In genomic region chr13:98150836-98151489, GRCh38 we compare ENCODE assay signal across 19 cellular contexts. TPM values are rescaled to one million over a fixed set of nuclear protein-coding genes. Genes with fewer than 3 reads are reported as not detected.
A peak's percentile ranks its signal among the peaks of the same experiment; 100 is the strongest.
DNase-seq lines count a peak whose midpoint lies in the region; ATAC-seq and TF ChIP-seq lines count a peak whose summit lies in the region.
"Had no signal": no experiment of that assay in that cellular context is flagged by ENCODE, and none has a peak within 500 bp of the region (broad histone marks: within the 10 kb centered on the region; RNA-seq: fewer than 3 reads in every experiment).

No MANE protein-coding gene starts in this region.

- no peak overlapping the region for H2BK5ac ChIP-seq in H9 (ENCODE audit: insufficient read length, low read length)

- no CpG with 5 or more reads among the region's 8 CpGs for WGBS in H9 (ENCODE audit: extremely low coverage, insufficient read length, low lambda C conversion rate)

- no peak overlapping the region for H3K56ac ChIP-seq in H9 (ENCODE audit: insufficient read length, low read depth, low read length)

- H3K79me2 ChIP-seq in H9 (ENCODE audit: insufficient read depth, low read length) = peaks cover 9% of the 10 kb centered on the region; the same call in 1 of the 2 replicates

- DNase-seq in H9 (no peak), NCI-H526 (lab: John Stamatoyannopoulos, UW) (peak; percentile 13 to 48), left lung (no peak)
- no peak for DNase-seq in activated CD4-positive, alpha-beta T cell treated with anti-CD3 and anti-CD28 coated beads for 1 hour
- DNase-seq: COR-L47, DMS153, GM23248, Karpas-422, MG63, NCI-H1092, NCI-H345, NCI-H748 treated with DMSO at 0.1 percent for 48 hours, PC-3, SW 1271 had no signal

- no peaks in the 10 kb centered on the region for H3K9me3 ChIP-seq in H9 (ENCODE audit: control insufficient read depth, low read depth, low read length)
- H3K9me3 ChIP-seq in left lung = no peaks in the 10 kb centered on the region
- H3K9me3 ChIP-seq: MG63, SJSA1 had no signal

- H3K9ac ChIP-seq in H9 (ENCODE audit: extremely low read depth, insufficient read length, low read length) = no peak overlapping the region
- H3K9ac ChIP-seq: GM23248 had no signal

- H3K36me3 Mint-ChIP-seq in H9 (ENCODE audit: insufficient read depth in 1 of 3, low read depth in 3 of 3) = peaks cover 7 to 20% (median 10%) of the 10 kb centered on the region in 3 experiments; a peak in 6 of 7 replicates

- no peak overlapping the region for H3K4me3 Mint-ChIP-seq in H9

- H3K27me3 ChIP-seq in H9 (ENCODE audit: insufficient read depth, low read length) (no peaks in the 10 kb centered on the region), left lung (no peaks in the 10 kb centered on the region)
- H3K27me3 ChIP-seq: MG63, SJSA1 had no signal

- no peak overlapping the region for H3K4ac ChIP-seq in H9 (ENCODE audit: low read depth, low read length)

- H3K9me3 Mint-ChIP-seq in H9 = no peaks in the 10 kb centered on the region

- H2BK12ac ChIP-seq in H9 (ENCODE audit: insufficient read length, low read depth, low read length) = no peak overlapping the region

- intact Hi-C loops in left lung (cut with DNase I) = no loop called here

- H2BK120ac ChIP-seq in H9 (ENCODE audit: low read depth, low read length, poor library complexity, severe bottlenecking) = no peak overlapping the region

- H3K18ac ChIP-seq in H9 (ENCODE audit: insufficient read length, low read depth, low read length) = no peak overlapping the region

- no peaks in the 10 kb centered on the region for H3K79me1 ChIP-seq in H9 (ENCODE audit: insufficient read depth, low read depth, low read length, poor library complexity, severe bottlenecking)

- no peak overlapping the region for H3K27ac ChIP-seq in H9 (ENCODE audit: insufficient read length, low read depth, low read length)
- H3K27ac ChIP-seq in left lung = no peak overlapping the region
- H3K27ac ChIP-seq: GM23248, RWPE1, SJSA1 had no signal

- H3K23me2 ChIP-seq in H9 (ENCODE audit: insufficient read length, low read depth, low read length, poor library complexity, severe bottlenecking) = no peaks in the 10 kb centered on the region

- no peak overlapping the region for H2BK15ac ChIP-seq in H9 (ENCODE audit: low read depth, low read length)

- no peak overlapping the region for H3K4me2 ChIP-seq in H9 (ENCODE audit: insufficient read depth, insufficient read length, low read length)

- no peaks in the 10 kb centered on the region for H3K36me3 ChIP-seq in left lung

- no peak overlapping the region for H3K23ac ChIP-seq in H9 (ENCODE audit: insufficient read length, low read depth, low read length)

- H3K4me1 ChIP-seq in H9 (ENCODE audit: insufficient read depth, low read length) (no peaks in the 10 kb centered on the region), left lung (no peaks in the 10 kb centered on the region)

- no peak overlapping the region for H2AFZ ChIP-seq in H9 (ENCODE audit: low read length)
- H2AFZ ChIP-seq: GM23248 had no signal

- TF ChIP-seq CTCF in H9 (conservative IDR thresholded peaks at IDR 0.05) = no peak
- TF ChIP-seq CTCF in left lung (IDR thresholded peaks at IDR 0.05) = no peak

- no peak overlapping the region for H2BK20ac ChIP-seq in H9 (ENCODE audit: low read depth, low read length, poor library complexity, severe bottlenecking)

- H3K27ac Mint-ChIP-seq in H9 = peak overlapping the region in 2 of 3 experiments; percentile 31 to 68; a peak in 1 of 7 replicates

- no peaks in the 10 kb centered on the region for H4K20me1 ChIP-seq in H9 (ENCODE audit: control insufficient read depth, insufficient read depth, insufficient read length)

- no peak overlapping the region for H2AK5ac ChIP-seq in H9 (ENCODE audit: insufficient read length, low read length)

- H3K4me3 ChIP-seq in left lung = no peak overlapping the region
- H3K4me3 ChIP-seq: GM23248, MG63, SJSA1 had no signal

- peaks cover 15 to 22% of the 10 kb centered on the region in 2 experiments for H3K4me1 Mint-ChIP-seq in H9

- no peak overlapping the region for H4K5ac ChIP-seq in H9 (ENCODE audit: insufficient read length, low read depth, low read length)

- ATAC-seq in left lung = peak; percentile 46
- no peak for ATAC-seq in HG02970 (IDR thresholded peaks at IDR 0.05; ENCODE audit: low FRiP score, unreplicated experiment)
- ATAC-seq in GM19328 (IDR thresholded peaks at IDR 0.05; ENCODE audit: unreplicated experiment) = no peak
- ATAC-seq in HG03196 (IDR thresholded peaks at IDR 0.05; ENCODE audit: unreplicated experiment) = no peak
- ATAC-seq: PC-3 had no signal

- H3K27me3 Mint-ChIP-seq in H9 (ENCODE audit: low read depth) = no peaks in the 10 kb centered on the region

- no peak overlapping the region for H4K8ac ChIP-seq in H9 (replicated peaks; ENCODE audit: insufficient read length, low read depth, low read length)

- no peak overlapping the region for H3K14ac ChIP-seq in H9 (ENCODE audit: insufficient read depth, low read length)

- no peak overlapping the region for H3T11ph ChIP-seq in H9 (ENCODE audit: low read length)

- H4K91ac ChIP-seq in H9 (ENCODE audit: insufficient read length, low read depth, low read length) = no peak overlapping the region

RNA-seq across cellular contexts. Expression of gene FARP1, which starts 8.1 kb away (rescaled TPM):
- total RNA-seq in H9 (2021) = 95.9 and 97.4 TPM in 2 replicates
- 100 to 1,000 TPM in 1 of 2 donors, 10 to 100 TPM in 1; 78.9 to 124 TPM for total RNA-seq in left lung

RNA-seq across cellular contexts. Expression of gene RNF113B, which starts 26.1 kb away (rescaled TPM):
- not detected in 2 replicates for total RNA-seq in H9 (2021)
- not detected for total RNA-seq in left lung
- total RNA-seq: GM23248, PC-3, SJSA1 had no signal

Comparison
In these comparisons a context has a peak if more than half of its experiments do, and no peak if none do; other contexts are left out.
1. DNase-seq: peak in NCI-H526 (2 of 2); none in H9 (single experiment), left lung (0 of 2) and activated CD4-positive, alpha-beta T cell treated with anti-CD3 and anti-CD28 coated beads for 1 hour (single experiment).